ENCODE assay signal across 12 cellular contexts in the genomic region with DNA sequence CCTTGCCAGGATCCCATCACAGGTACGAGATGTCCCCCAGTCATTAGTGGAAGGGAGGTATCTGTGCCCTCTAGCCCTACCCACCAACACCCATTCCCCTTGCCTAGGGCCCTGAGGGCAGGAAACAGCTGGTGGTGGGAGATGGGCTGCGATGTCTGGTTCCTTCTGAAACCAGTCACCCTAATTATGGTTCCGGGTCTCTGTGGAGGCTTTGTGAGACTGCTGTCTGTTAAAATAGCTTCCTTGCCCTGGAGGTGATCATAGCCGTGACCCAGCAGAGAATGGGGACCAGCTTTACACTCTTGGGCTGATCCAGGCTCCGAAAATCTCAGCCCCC. TPM values are rescaled to one million over a fixed set of nuclear protein-coding genes. Genes with fewer than 3 reads are reported as not detected.
DNase-seq lines count a peak whose midpoint lies in the region; ATAC-seq and TF ChIP-seq lines count a peak whose summit lies in the region.
"Had no signal": no experiment of that assay in that cellular context is flagged by ENCODE, and none has a peak within 500 bp of the region (broad histone marks: within the 10 kb centered on the region; RNA-seq: fewer than 3 reads in every experiment).

No MANE protein-coding gene starts in this region.

- H3K36me3 ChIP-seq in BLaER1 treated with 17β-estradiol and CSF1 and Interleukin-3, amounts not matched to agents 10 nM and 100 nM: peaks cover 20 to 69% (median 47%) of the 10 kb centered on the region in 11 experiments; a peak in 21 of 22 replicates
- H3K36me3 ChIP-seq in KMS-11 (ENCODE audit: insufficient read depth) (no peaks in the 10 kb centered on the region), psoas muscle (ENCODE audit: insufficient read depth in 1 of 2, low read depth in 1 of 2) (peaks cover 0 to 9% of the 10 kb centered on the region in 2 donors)
- peaks cover 13% of the 10 kb centered on the region for H3K36me3 ChIP-seq in effector memory CD4-positive, alpha-beta T cell (ENCODE audit: control insufficient read depth, insufficient read depth, low read length)

- 81 to 92% (median 91%) methylated on average over 5 of the region's 5 CpGs for WGBS in psoas muscle, 3 donors

- TF ChIP-seq CTCF in KMS-11 (conservative IDR thresholded peaks at IDR 0.05; ENCODE audit: low read depth, low read length) (no peak), psoas muscle (IDR thresholded peaks at IDR 0.05) (no peak)

- peaks cover 37 to 70% (median 51%) of the 10 kb centered on the region in 10 experiments for H3K4me1 ChIP-seq in BLaER1 treated with 17β-estradiol and CSF1 and Interleukin-3, amounts not matched to agents 10 nM and 100 nM
- H3K4me1 ChIP-seq in KMS-11 (ENCODE audit: low read depth, poor library complexity, severe bottlenecking) (peaks cover 69% of the 10 kb centered on the region), psoas muscle (peaks cover 5% of the 10 kb centered on the region)
- H3K4me1 ChIP-seq in effector memory CD4-positive, alpha-beta T cell (ENCODE audit: control insufficient read depth, insufficient read depth, low read length, poor library complexity, severe bottlenecking): peaks cover 15% of the 10 kb centered on the region

- H3K9me3 ChIP-seq in BLaER1 treated with 17β-estradiol and CSF1 and Interleukin-3, amounts not matched to agents 10 nM and 100 nM (replicated peaks in 1 of 11): no peaks in the 10 kb centered on the region
- H3K9me3 ChIP-seq in effector memory CD4-positive, alpha-beta T cell (ENCODE audit: control insufficient read depth, low read length): no peaks in the 10 kb centered on the region
- no peaks in the 10 kb centered on the region for H3K9me3 ChIP-seq in psoas muscle

- intact Hi-C loops in psoas muscle (cut with DNase I): no loop called here

- ATAC-seq in psoas muscle: no peak
- ATAC-seq in HG02938 (IDR thresholded peaks at IDR 0.05; ENCODE audit: unreplicated experiment): no peak
- ATAC-seq in GM18861 (IDR thresholded peaks at IDR 0.05; ENCODE audit: unreplicated experiment): no peak
- ATAC-seq in GM19455 (IDR thresholded peaks at IDR 0.05; ENCODE audit: unreplicated experiment): no peak

- no peaks in the 10 kb centered on the region for H4K20me1 ChIP-seq in BLaER1 treated with 17β-estradiol and CSF1 and Interleukin-3, amounts not matched to agents 10 nM and 100 nM
- no peaks in the 10 kb centered on the region for H4K20me1 ChIP-seq in KMS-11 (ENCODE audit: insufficient read depth)

- peak overlapping the region in 2 of 10 experiments; percentile 19 to 27; a peak in 3 of 20 replicates for H3K4me3 ChIP-seq in BLaER1 treated with 17β-estradiol and CSF1 and Interleukin-3, amounts not matched to agents 10 nM and 100 nM
- H3K4me3 ChIP-seq in KMS-11 (IDR thresholded peaks at IDR 0.05; ENCODE audit: insufficient read depth, low read depth, low read length) (peak overlapping the region; percentile 14), psoas muscle (no peak overlapping the region)
- H3K4me3 ChIP-seq in effector memory CD4-positive, alpha-beta T cell (ENCODE audit: insufficient read depth, low read depth, low read length, poor library complexity, severe bottlenecking): no peak overlapping the region

- no peaks in the 10 kb centered on the region for H3K27me3 ChIP-seq in BLaER1 treated with 17β-estradiol and CSF1 and Interleukin-3, amounts not matched to agents 10 nM and 100 nM
- H3K27me3 ChIP-seq in KMS-11 (ENCODE audit: insufficient read depth, low read depth): no peaks in the 10 kb centered on the region
- no peaks in the 10 kb centered on the region for H3K27me3 ChIP-seq in effector memory CD4-positive, alpha-beta T cell (replicated peaks; ENCODE audit: control insufficient read depth, insufficient read depth, low read length, poor library complexity, severe bottlenecking)
- H3K27me3 ChIP-seq in psoas muscle (ENCODE audit: insufficient read depth in 3 of 3, low read length in 2 of 3): no peaks in the 10 kb centered on the region

- peak overlapping the region; percentile 70 to 95 (median 79) for H3K27ac ChIP-seq in BLaER1 treated with 17β-estradiol and CSF1 and Interleukin-3, amounts not matched to agents 10 nM and 100 nM
- H3K27ac ChIP-seq in KMS-11 (peak overlapping the region; percentile 99), psoas muscle (peak overlapping the region; percentile 41)
- peak overlapping the region; percentile 56 for H3K27ac ChIP-seq in effector memory CD4-positive, alpha-beta T cell (ENCODE audit: insufficient read depth, low read length, poor library complexity, severe bottlenecking)

- H3K79me2 ChIP-seq in KMS-11 (ENCODE audit: insufficient read depth, low read depth): peaks cover 42% of the 10 kb centered on the region

- no peak for DNase-seq in effector memory CD4-positive, alpha-beta T cell
- DNase-seq in psoas muscle (no peak), SW 1271 (lab: John Stamatoyannopoulos, UW) (no peak)
- DNase-seq: DMS153, SHP77 treated with DMSO at 0.1 percent for 48 hours, T1000 had no signal

- H3K9ac ChIP-seq in BLaER1 treated with 17β-estradiol and CSF1 and Interleukin-3, amounts not matched to agents 10 nM and 100 nM: peak overlapping the region; percentile 53 to 82 (median 73)
- peak overlapping the region; percentile 87 for H3K9ac ChIP-seq in KMS-11

- peak overlapping the region; percentile 75 to 90 (median 82) for H3K4me2 ChIP-seq in BLaER1 treated with 17β-estradiol and CSF1 and Interleukin-3, amounts not matched to agents 10 nM and 100 nM
- peak overlapping the region; percentile 100 for H3K4me2 ChIP-seq in KMS-11

- peak overlapping the region; percentile 63 for H2AFZ ChIP-seq in KMS-11 (ENCODE audit: low read depth)

RNA-seq across cellular contexts. Expression of a gene that starts 5.5 kb away (rescaled TPM):
- 10 to 100 TPM in 1 of 4 donors, 1 to 10 TPM in 3; 6.5 to 11.1 (median 7.7) TPM for total RNA-seq in psoas muscle
- 10 to 100 TPM in 1 of 3 donors, 1 to 10 TPM in 2; 3.6 to 12.9 (median 5.7) TPM for polyA plus RNA-seq in psoas muscle

RNA-seq across cellular contexts. Expression of a gene that starts 6.9 kb away (rescaled TPM):
- total RNA-seq in psoas muscle: 10 to 100 TPM; 37.2 to 60.1 (median 43.1) TPM
- polyA plus RNA-seq in psoas muscle: 10 to 100 TPM; 46.4 to 69.8 (median 52.2) TPM

RNA-seq across cellular contexts. Expression of a gene that starts 15.5 kb away (rescaled TPM):
- 1 to 10 TPM; 1.9 to 3.2 (median 2.5) TPM for total RNA-seq in psoas muscle
- 1 to 10 TPM; 1.9 to 4.5 (median 4.1) TPM for polyA plus RNA-seq in psoas muscle

RNA-seq across cellular contexts. Expression of a gene that starts 17.2 kb away (rescaled TPM):
- 1 to 10 TPM in 1 of 4 donors, under 1 TPM in 3; 0.42 to 1.8 (median 0.82) TPM for total RNA-seq in psoas muscle
- under 1 TPM; 0.55 to 0.79 (median 0.59) TPM for polyA plus RNA-seq in psoas muscle
- total RNA-seq: MCF 10A had no signal

RNA-seq across cellular contexts. Expression of a gene that starts 28.9 kb away (rescaled TPM):
- 1,000 to 10,000 TPM; 1,392 to 2,022 (median 1,763) TPM for total RNA-seq in psoas muscle
- 1,000 to 10,000 TPM; 1,992 to 2,955 (median 2,046) TPM for polyA plus RNA-seq in psoas muscle

Comparison
In these comparisons a context has a peak if more than half of its experiments do, and no peak if none do; other contexts are left out.
1. H3K27ac ChIP-seq: peak in every context shown above with its lines; median percentile 99 in KMS-11; 79 in BLaER1 treated with 17β-estradiol and CSF1 and Interleukin-3, amounts not matched to agents 10 nM and 100 nM; 56 in effector memory CD4-positive, alpha-beta T cell; 41 in psoas muscle.